In the genomic region with DNA sequence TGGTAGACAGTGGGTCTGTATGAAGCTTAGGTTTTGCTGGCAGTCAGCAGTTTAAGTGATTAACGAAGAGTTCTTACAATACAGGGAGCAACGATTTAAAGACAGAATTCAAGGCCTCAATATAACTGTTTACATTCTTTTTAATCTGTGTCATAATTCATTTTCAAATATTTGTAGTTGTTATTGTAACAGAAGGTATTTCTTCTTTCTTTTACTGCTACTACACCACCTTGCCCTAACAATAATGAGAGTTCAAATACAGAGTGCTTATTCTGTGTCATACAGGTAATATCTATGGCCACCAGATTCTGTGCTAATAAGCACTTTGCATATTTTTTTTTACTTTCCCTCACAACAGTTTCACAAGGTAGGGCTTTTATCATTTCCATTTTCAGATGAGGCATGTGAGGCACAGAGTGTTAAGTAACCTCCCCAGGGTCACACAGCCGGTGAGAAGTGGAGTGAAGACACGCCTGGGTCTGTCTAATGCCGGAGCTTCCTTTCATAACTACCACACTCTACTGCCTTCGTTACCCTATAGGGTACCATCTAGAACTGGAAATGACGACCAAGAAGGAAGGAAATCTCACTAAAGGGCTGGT, we compare ENCODE assay signal across 12 cellular contexts.
DNase-seq lines count a peak whose midpoint lies in the region; ATAC-seq and TF ChIP-seq lines count a peak whose summit lies in the region.
"Had no signal": no experiment of that assay in that cellular context is flagged by ENCODE, and none has a peak within 500 bp of the region (broad histone marks: within the 10 kb centered on the region; RNA-seq: fewer than 3 reads in every experiment).

No MANE protein-coding gene starts in this region.

- ATAC-seq in Right ventricle myocardium inferior: no peak
- peak; percentile 56 for ATAC-seq in HG03064 (IDR thresholded peaks at IDR 0.05; ENCODE audit: low read depth, unreplicated experiment)

- H3K9me3 ChIP-seq in left ventricle myocardium inferior (replicated peaks) (no peaks in the 10 kb centered on the region), esophagus muscularis mucosa (no peaks in the 10 kb centered on the region), vagina (no peaks in the 10 kb centered on the region)

- no peak for TF ChIP-seq EP300 in esophagus muscularis mucosa (IDR thresholded peaks at IDR 0.05)

- no peak for DNase-seq in left ventricle myocardium inferior
- DNase-seq in Right ventricle myocardium inferior (ENCODE audit: missing footprints): no peak
- DNase-seq in esophagus muscularis mucosa (ENCODE audit: extremely low spot score): no peak
- no peak for DNase-seq in vagina (ENCODE audit: extremely low spot score in 2 of 2)
- DNase-seq in DMS79 treated with DMSO at 0.1 percent for 48 hours (lab: John Stamatoyannopoulos, UW): no peak
- no peak for DNase-seq in globus pallidus (ENCODE audit: low spot score)
- no peak for DNase-seq in NCI-H146 treated with DMSO at 0.1 percent for 48 hours (lab: John Stamatoyannopoulos, UW; ENCODE audit: unreplicated experiment)
- DNase-seq: activated CD4-positive, alpha-beta memory T cell treated with anti-CD3 and anti-CD28 coated beads for 36 hours; naive thymus-derived CD4-positive, alpha-beta T cell; NCI-H226; stimulated activated naive CD4-positive, alpha-beta T cell treated with Interleukin-2 at 50 U/mL for 16 hours had no signal

- no peaks in the 10 kb centered on the region for H3K36me3 ChIP-seq in left ventricle myocardium inferior
- H3K36me3 ChIP-seq in esophagus muscularis mucosa: no peaks in the 10 kb centered on the region
- H3K36me3 ChIP-seq in vagina: no peaks in the 10 kb centered on the region

- peak overlapping the region; percentile 68 for H3K27ac ChIP-seq in left ventricle myocardium inferior (replicated peaks)
- H3K27ac ChIP-seq in esophagus muscularis mucosa (replicated peaks in 1 of 4): peak overlapping the region; percentile 25 to 72 (median 58)
- H3K27ac ChIP-seq in vagina: peak overlapping the region; percentile 62

- WGBS in esophagus muscularis mucosa: 66% methylated on average over 7 of the region's 7 CpGs

- no peak for TF ChIP-seq POLR2A in esophagus muscularis mucosa (IDR thresholded peaks at IDR 0.05; ENCODE audit: low read depth)
- TF ChIP-seq POLR2A in vagina (IDR thresholded peaks at IDR 0.05): no peak

- H3K4me1 ChIP-seq in left ventricle myocardium inferior (peaks cover 32% of the 10 kb centered on the region), esophagus muscularis mucosa (peaks cover 16 to 50% (median 37%) of the 10 kb centered on the region in 4 donors), vagina (peaks cover 17% of the 10 kb centered on the region)

- no peak for TF ChIP-seq CTCF in left ventricle myocardium inferior (IDR thresholded peaks at IDR 0.05; ENCODE audit: borderline replicate concordance)
- TF ChIP-seq CTCF in esophagus muscularis mucosa (IDR thresholded peaks at IDR 0.05): no peak
- TF ChIP-seq CTCF in vagina (IDR thresholded peaks at IDR 0.05): no peak

- H3K27me3 ChIP-seq in left ventricle myocardium inferior (ENCODE audit: low read depth) (no peaks in the 10 kb centered on the region), esophagus muscularis mucosa (no peaks in the 10 kb centered on the region), vagina (no peaks in the 10 kb centered on the region)

- no peak overlapping the region for H3K4me3 ChIP-seq in left ventricle myocardium inferior
- no peak overlapping the region for H3K4me3 ChIP-seq in esophagus muscularis mucosa
- no peak overlapping the region for H3K4me3 ChIP-seq in vagina

- intact Hi-C loops in left ventricle myocardium inferior (cut with micrococcal nuclease) (no loop called here), Right ventricle myocardium inferior (cut with DNase I) (no loop called here), esophagus muscularis mucosa (cut with DNase I) (no loop called here), vagina (cut with DNase I) (no loop called here)
